ENCODE assay signal across 2 cellular contexts in genomic region chr4:3291411-3291968, GRCh38.
TF ChIP-seq lines count a peak whose summit lies in the region.

No MANE protein-coding gene starts in this region.

TF ChIP-seq in SK-N-SH, 30 proteins besides CTCF, POLR2A, EP300 and RAD21 (continued from another document):
- no peak for TF ChIP-seq MAX (IDR thresholded peaks at IDR 0.05; ENCODE audit: low read depth)

TF ChIP-seq in SK-N-SH treated with all-trans-retinoic acid at 6 μM for 48 hours, 23 proteins besides CTCF, POLR2A, EP300 and RAD21 (continued from another document):
- no peak for TF ChIP-seq TSHZ2 (CRISPR knock-in tag; IDR thresholded peaks at IDR 0.05)
- no peak for TF ChIP-seq CSRNP3 (CRISPR knock-in tag; IDR thresholded peaks at IDR 0.05)
- TF ChIP-seq TOX (CRISPR knock-in tag; IDR thresholded peaks at IDR 0.05; ENCODE audit: borderline replicate concordance) = no peak
TF ChIP-seq in SK-N-SH treated with all-trans-retinoic acid at 6 μM for 48 hours: peak in this region for 0.
